ENCODE assay signal across 8 cellular contexts in the genomic region with DNA sequence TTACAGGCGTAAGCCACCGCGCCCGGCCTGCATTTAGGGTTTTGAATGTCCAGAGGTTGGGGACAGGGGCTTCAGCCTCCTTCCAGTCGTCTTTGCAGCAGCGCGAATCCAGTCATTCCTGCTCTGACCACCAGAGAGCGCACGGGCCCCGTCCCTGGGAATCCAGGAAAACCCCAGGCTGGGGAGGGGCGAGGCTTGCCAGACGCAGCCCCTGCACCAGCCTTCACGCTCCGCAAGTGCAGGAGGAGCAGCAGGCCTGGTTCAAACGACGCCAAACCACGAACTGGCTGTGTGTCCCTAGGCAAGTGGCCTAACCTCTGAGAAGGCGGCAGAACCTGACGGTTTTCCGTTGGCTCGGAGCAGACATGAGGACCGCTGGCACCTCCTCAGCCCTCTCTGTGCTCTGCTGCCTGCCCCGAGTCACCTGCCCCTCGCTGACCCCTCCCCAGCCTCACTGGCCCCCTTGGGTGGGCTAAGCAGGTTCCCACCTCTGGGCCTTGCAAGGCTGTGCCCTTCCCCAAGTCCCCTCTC.
DNase-seq lines count a peak whose midpoint lies in the region; ATAC-seq and FAIRE-seq lines count a peak whose summit lies in the region.

No MANE protein-coding gene starts in this region.

- H3K4me3 Mint-ChIP-seq in central memory CD8-positive, alpha-beta T cell = peak overlapping the region; percentile 93

- DNase-seq in 8988T (peak; percentile 97), GM19239 (ENCODE audit: insufficient read length, low spot score) (peak; percentile 91), NCI-H2227 treated with DMSO at 0.1 percent for 48 hours (lab: John Stamatoyannopoulos, UW) (peak; percentile 19)
- peak; percentile 78 to 84 for DNase-seq in activated CD4-positive, alpha-beta T cell treated with anti-CD3 and anti-CD28 coated beads for 24 hours (ENCODE audit: low read depth in 2 of 2)
- DNase-seq in central memory CD8-positive, alpha-beta T cell (ENCODE audit: low spot score in 2 of 2) = peak; percentile 51 to 60
- peak; percentile 80 for DNase-seq in stimulated activated CD4-positive, alpha-beta T cell treated with anti-CD3 and anti-CD28 coated beads, Interleukin-1b, Interleukin-23, amount 100 ng/mL, for 48 hours

- H3K27ac Mint-ChIP-seq in central memory CD8-positive, alpha-beta T cell (ENCODE audit: low read depth) = peak overlapping the region; percentile 77

- H3K27me3 ChIP-seq in layer of hippocampus (ENCODE audit: control insufficient read depth, insufficient read depth, low read length) = no peaks in the 10 kb centered on the region

- peaks cover 26% of the 10 kb centered on the region for H3K36me3 Mint-ChIP-seq in central memory CD8-positive, alpha-beta T cell (ENCODE audit: insufficient read depth)

- H3K9me3 Mint-ChIP-seq in central memory CD8-positive, alpha-beta T cell = no peaks in the 10 kb centered on the region

- H3K4me1 Mint-ChIP-seq in central memory CD8-positive, alpha-beta T cell = peaks cover 32% of the 10 kb centered on the region

- FAIRE-seq in GM19239 (lab: Jason Lieb, UNC) = peak; percentile 68

- no peaks in the 10 kb centered on the region for H3K27me3 Mint-ChIP-seq in central memory CD8-positive, alpha-beta T cell

- peak overlapping the region; percentile 30 for H3K27ac ChIP-seq in layer of hippocampus (ENCODE audit: low read depth, low read length)

- no peak for ATAC-seq in central memory CD8-positive, alpha-beta T cell (replicated peaks; ENCODE audit: extremely low read depth, poor library complexity, severe bottlenecking)
- no peak for ATAC-seq in GM21576 (IDR thresholded peaks at IDR 0.05; ENCODE audit: unreplicated experiment)

Comparison
In these comparisons a context has a peak if more than half of its experiments do, and no peak if none do; other contexts are left out.
1. DNase-seq: peak in every context shown above with its lines; median percentile 97 in 8988T; 91 in GM19239; 81 in activated CD4-positive, alpha-beta T cell treated with anti-CD3 and anti-CD28 coated beads for 24 hours; 80 in stimulated activated CD4-positive, alpha-beta T cell treated with anti-CD3 and anti-CD28 coated beads, Interleukin-1b, Interleukin-23, amount 100 ng/mL, for 48 hours; 56 in central memory CD8-positive, alpha-beta T cell; 19 in NCI-H2227 treated with DMSO at 0.1 percent for 48 hours.